Comparison of ENCODE assay signal across 8 cellular contexts in genomic region chr11:119567667-119568582, GRCh38.
A peak's percentile ranks its signal among the peaks of the same experiment; 100 is the strongest.
DNase-seq lines count a peak whose midpoint lies in the region; ATAC-seq and TF ChIP-seq lines count a peak whose summit lies in the region.

No MANE protein-coding gene starts in this region.

- H3K27ac Mint-ChIP-seq in activated T-helper 17 cell treated with anti-CD3 and anti-CD28 coated beads, Interleukin-2, amount 50 U/mL, for 72 hours, result no peak overlapping the region

- ATAC-seq in omental fat pad (ENCODE audit: low FRiP score), result peak; percentile 51
- ATAC-seq in activated T-helper 17 cell treated with anti-CD3 and anti-CD28 coated beads, Interleukin-2, amount 50 U/mL, for 72 hours (replicated peaks), result no peak

- no peaks in the 10 kb centered on the region for H3K36me3 Mint-ChIP-seq in activated T-helper 17 cell treated with anti-CD3 and anti-CD28 coated beads, Interleukin-2, amount 50 U/mL, for 72 hours (ENCODE audit: low read depth)

- DNase-seq in DMS53 (lab: John Stamatoyannopoulos, UW) (peak; percentile 23), DMS53 treated with DMSO at 0.1 percent for 48 hours (lab: John Stamatoyannopoulos, UW; ENCODE audit: unreplicated experiment) (no peak), NCI-H1092 treated with DMSO at 0.1 percent for 48 hours (lab: John Stamatoyannopoulos, UW) (peak; percentile 66), cardiac fibroblast (ENCODE audit: low read depth in 2 of 2) (peak; percentile 82 to 83), omental fat pad (ENCODE audit: low spot score) (no peak), NAMALWA (ENCODE audit: low spot score) (no peak), NCI-H128 (lab: John Stamatoyannopoulos, UW; ENCODE audit: unreplicated experiment) (no peak)

- H3K27me3 Mint-ChIP-seq in activated T-helper 17 cell treated with anti-CD3 and anti-CD28 coated beads, Interleukin-2, amount 50 U/mL, for 72 hours, result peaks cover 4% of the 10 kb centered on the region

- TF ChIP-seq CTCF in cardiac fibroblast (IDR thresholded peaks at IDR 0.05; ENCODE audit: low read depth, low read length) (no peak), omental fat pad (IDR thresholded peaks at IDR 0.05) (no peak)

- H3K4me3 ChIP-seq in cardiac fibroblast (replicated peaks in 1 of 2; ENCODE audit: low read depth in 2 of 2, low read length in 2 of 2), result no peak overlapping the region

- H3K4me1 Mint-ChIP-seq in activated T-helper 17 cell treated with anti-CD3 and anti-CD28 coated beads, Interleukin-2, amount 50 U/mL, for 72 hours, result no peaks in the 10 kb centered on the region

- no peaks in the 10 kb centered on the region for H3K9me3 Mint-ChIP-seq in activated T-helper 17 cell treated with anti-CD3 and anti-CD28 coated beads, Interleukin-2, amount 50 U/mL, for 72 hours

- H3K4me3 Mint-ChIP-seq in activated T-helper 17 cell treated with anti-CD3 and anti-CD28 coated beads, Interleukin-2, amount 50 U/mL, for 72 hours, result no peak overlapping the region

Comparison
In these comparisons a context has a peak if more than half of its experiments do, and no peak if none do; other contexts are left out.
1. DNase-seq: peak in DMS53 (single experiment), NCI-H1092 treated with DMSO at 0.1 percent for 48 hours (single experiment) and cardiac fibroblast (2 of 2); none in DMS53 treated with DMSO at 0.1 percent for 48 hours (single experiment), omental fat pad (single experiment), NAMALWA (single experiment) and NCI-H128 (single experiment).